1 cellular context compared by ENCODE assay signal in the genomic region with DNA sequence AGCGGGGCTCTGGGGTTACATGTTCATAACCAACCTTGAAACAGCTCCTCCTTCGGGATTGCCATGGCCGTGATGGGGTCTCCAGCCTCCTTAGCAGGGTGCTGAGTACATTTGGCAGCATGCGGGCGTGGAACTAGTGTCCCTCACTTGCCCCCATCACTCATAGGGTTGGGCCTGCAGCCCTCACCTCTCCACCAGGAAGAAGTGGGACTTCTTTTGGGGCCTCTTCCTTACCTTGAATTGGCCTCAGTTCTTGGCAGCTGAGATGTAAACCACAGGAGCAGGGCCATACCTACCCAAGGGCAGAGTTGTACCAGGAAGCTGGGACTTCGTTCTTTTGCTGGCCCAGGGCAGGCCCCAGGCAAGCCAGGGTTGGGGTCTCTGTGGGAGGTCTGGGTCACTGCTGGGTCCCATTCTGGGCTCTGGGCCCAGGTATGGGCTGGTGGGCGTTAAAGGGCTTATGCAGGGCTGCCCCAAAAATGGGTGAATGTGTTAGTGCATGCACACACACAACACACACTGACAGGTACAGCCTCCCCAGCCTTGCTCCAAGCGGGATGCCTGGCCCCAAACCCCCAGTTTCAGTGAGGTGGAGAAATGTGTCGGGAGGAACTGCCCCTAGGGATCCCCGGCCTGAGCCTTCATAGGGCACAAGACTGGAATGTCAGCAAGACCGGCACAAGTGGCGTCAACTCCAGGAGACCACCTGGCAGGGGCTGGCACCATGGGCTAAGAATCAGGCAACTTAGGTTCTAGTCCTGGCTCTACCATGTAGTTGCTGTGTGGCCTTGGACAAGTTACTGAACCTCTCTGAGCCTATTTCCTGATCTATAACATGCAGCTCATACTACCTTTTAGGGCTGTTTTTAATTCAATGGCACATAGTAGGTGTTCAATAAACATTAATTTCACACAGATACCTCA.
TF ChIP-seq lines count a peak whose summit lies in the region.

No MANE protein-coding gene starts in this region.

TF ChIP-seq in HCT116, 20 proteins besides CTCF, POLR2A, EP300 and RAD21:
- TF ChIP-seq, protein P1, sequence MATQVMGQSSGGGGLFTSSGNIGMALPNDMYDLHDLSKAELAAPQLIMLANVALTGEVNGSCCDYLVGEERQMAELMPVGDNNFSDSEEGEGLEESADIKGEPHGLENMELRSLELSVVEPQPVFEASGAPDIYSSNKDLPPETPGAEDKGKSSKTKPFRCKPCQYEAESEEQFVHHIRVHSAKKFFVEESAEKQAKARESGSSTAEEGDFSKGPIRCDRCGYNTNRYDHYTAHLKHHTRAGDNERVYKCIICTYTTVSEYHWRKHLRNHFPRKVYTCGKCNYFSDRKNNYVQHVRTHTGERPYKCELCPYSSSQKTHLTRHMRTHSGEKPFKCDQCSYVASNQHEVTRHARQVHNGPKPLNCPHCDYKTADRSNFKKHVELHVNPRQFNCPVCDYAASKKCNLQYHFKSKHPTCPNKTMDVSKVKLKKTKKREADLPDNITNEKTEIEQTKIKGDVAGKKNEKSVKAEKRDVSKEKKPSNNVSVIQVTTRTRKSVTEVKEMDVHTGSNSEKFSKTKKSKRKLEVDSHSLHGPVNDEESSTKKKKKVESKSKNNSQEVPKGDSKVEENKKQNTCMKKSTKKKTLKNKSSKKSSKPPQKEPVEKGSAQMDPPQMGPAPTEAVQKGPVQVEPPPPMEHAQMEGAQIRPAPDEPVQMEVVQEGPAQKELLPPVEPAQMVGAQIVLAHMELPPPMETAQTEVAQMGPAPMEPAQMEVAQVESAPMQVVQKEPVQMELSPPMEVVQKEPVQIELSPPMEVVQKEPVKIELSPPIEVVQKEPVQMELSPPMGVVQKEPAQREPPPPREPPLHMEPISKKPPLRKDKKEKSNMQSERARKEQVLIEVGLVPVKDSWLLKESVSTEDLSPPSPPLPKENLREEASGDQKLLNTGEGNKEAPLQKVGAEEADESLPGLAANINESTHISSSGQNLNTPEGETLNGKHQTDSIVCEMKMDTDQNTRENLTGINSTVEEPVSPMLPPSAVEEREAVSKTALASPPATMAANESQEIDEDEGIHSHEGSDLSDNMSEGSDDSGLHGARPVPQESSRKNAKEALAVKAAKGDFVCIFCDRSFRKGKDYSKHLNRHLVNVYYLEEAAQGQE (IDR thresholded peaks at IDR 0.05; ENCODE audit: low read depth), result no peak
- TF ChIP-seq YY1 (IDR thresholded peaks at IDR 0.05; ENCODE audit: extremely low read depth, insufficient replicate concordance, low read depth, low read length), result peak; percentile 52
- no peak for TF ChIP-seq SRF (IDR thresholded peaks at IDR 0.05; ENCODE audit: low read depth)
- 0 out of 2 replicates have a peak, but pooled peaks have one; percentile 23 for TF ChIP-seq ZFX (IDR thresholded peaks at IDR 0.05)
- TF ChIP-seq EGR1 (IDR thresholded peaks at IDR 0.05; ENCODE audit: low read depth), result no peak
- no peak for TF ChIP-seq TCF7L2 (IDR thresholded peaks at IDR 0.05; ENCODE audit: borderline replicate concordance, extremely low read depth, insufficient read depth, insufficient read length)
- TF ChIP-seq SIN3A (IDR thresholded peaks at IDR 0.05; ENCODE audit: low read depth), result no peak
- TF ChIP-seq CBX3 (IDR thresholded peaks at IDR 0.05; ENCODE audit: low read depth), result no peak
- peak; percentile 90 for TF ChIP-seq POLR2AphosphoS5 (IDR thresholded peaks at IDR 0.05; ENCODE audit: low read depth, low read length)
- no peak for TF ChIP-seq CEBPB (IDR thresholded peaks at IDR 0.05; ENCODE audit: low read depth)
- TF ChIP-seq, protein P2, sequence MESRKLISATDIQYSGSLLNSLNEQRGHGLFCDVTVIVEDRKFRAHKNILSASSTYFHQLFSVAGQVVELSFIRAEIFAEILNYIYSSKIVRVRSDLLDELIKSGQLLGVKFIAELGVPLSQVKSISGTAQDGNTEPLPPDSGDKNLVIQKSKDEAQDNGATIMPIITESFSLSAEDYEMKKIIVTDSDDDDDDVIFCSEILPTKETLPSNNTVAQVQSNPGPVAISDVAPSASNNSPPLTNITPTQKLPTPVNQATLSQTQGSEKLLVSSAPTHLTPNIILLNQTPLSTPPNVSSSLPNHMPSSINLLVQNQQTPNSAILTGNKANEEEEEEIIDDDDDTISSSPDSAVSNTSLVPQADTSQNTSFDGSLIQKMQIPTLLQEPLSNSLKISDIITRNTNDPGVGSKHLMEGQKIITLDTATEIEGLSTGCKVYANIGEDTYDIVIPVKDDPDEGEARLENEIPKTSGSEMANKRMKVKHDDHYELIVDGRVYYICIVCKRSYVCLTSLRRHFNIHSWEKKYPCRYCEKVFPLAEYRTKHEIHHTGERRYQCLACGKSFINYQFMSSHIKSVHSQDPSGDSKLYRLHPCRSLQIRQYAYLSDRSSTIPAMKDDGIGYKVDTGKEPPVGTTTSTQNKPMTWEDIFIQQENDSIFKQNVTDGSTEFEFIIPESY (IDR thresholded peaks at IDR 0.05; ENCODE audit: extremely low read depth, insufficient replicate concordance, low read length), result peak; percentile 82
- TF ChIP-seq FOSL1 (IDR thresholded peaks at IDR 0.05; ENCODE audit: low read depth), result no peak
- TF ChIP-seq, protein P3, sequence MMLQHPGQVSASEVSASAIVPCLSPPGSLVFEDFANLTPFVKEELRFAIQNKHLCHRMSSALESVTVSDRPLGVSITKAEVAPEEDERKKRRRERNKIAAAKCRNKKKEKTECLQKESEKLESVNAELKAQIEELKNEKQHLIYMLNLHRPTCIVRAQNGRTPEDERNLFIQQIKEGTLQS (IDR thresholded peaks at IDR 0.05), result no peak
TF ChIP-seq in HCT116: peak in this region for 4.
